In genomic region chr5:67366256-67366655, GRCh38 we compare ENCODE assay signal across 18 cellular contexts.
"Had no signal": no experiment of that assay in that cellular context is flagged by ENCODE, and none has a peak within 500 bp of the region (broad histone marks: within the 10 kb centered on the region; RNA-seq: fewer than 3 reads in every experiment).

No MANE protein-coding gene starts in this region.

- H3K27ac ChIP-seq: hepatocyte, parathyroid adenoma, prostate gland, right lobe of liver, tibial artery, upper lobe of left lung, uterus had no signal

- H3K4me3 ChIP-seq: hepatocyte, prostate gland, right lobe of liver, tibial artery, upper lobe of left lung, uterus had no signal

- H3K4me1 Mint-ChIP-seq: stimulated activated effector memory CD8-positive, alpha-beta T cell treated with anti-CD3 and anti-CD28 coated beads, Interleukin-12 subunit alpha, Interleukin-12 subunit beta, amount 100 ng/mL, for 72 hours had no signal

- H3K27me3 Mint-ChIP-seq: dendritic cell treated with granulocyte-macrophage colony-stimulating factor and Interleukin-4, amounts not matched to agents 40 ng/mL and 50 ng/mL, for 4 days; natural killer cell treated with Interleukin-12 subunit alpha and Interleukin-12 subunit beta and Interleukin-15 and Interleukin-18, amount 100 ng/mL, for 72 hours had no signal

- H3K27me3 ChIP-seq: hepatocyte, right lobe of liver, tibial artery, upper lobe of left lung, uterus had no signal

- H3K9me3 Mint-ChIP-seq: dendritic cell treated with granulocyte-macrophage colony-stimulating factor and Interleukin-4, amounts not matched to agents 40 ng/mL and 50 ng/mL, for 4 days; endodermal cell; natural killer cell treated with Interleukin-12 subunit alpha and Interleukin-12 subunit beta and Interleukin-15 and Interleukin-18, amount 100 ng/mL, for 72 hours; stimulated activated effector memory CD8-positive, alpha-beta T cell treated with anti-CD3 and anti-CD28 coated beads, Interleukin-12 subunit alpha, Interleukin-12 subunit beta, amount 100 ng/mL, for 72 hours had no signal

- H3K36me3 Mint-ChIP-seq: natural killer cell treated with Interleukin-12 subunit alpha and Interleukin-12 subunit beta and Interleukin-15 and Interleukin-18, amount 100 ng/mL, for 72 hours; stimulated activated effector memory CD8-positive, alpha-beta T cell treated with anti-CD3 and anti-CD28 coated beads, Interleukin-12 subunit alpha, Interleukin-12 subunit beta, amount 100 ng/mL, for 72 hours had no signal

- H3K4me3 Mint-ChIP-seq: dendritic cell treated with granulocyte-macrophage colony-stimulating factor and Interleukin-4, amounts not matched to agents 40 ng/mL and 50 ng/mL, for 4 days; endodermal cell; natural killer cell treated with Interleukin-12 subunit alpha and Interleukin-12 subunit beta and Interleukin-15 and Interleukin-18, amount 100 ng/mL, for 72 hours; stimulated activated effector memory CD8-positive, alpha-beta T cell treated with anti-CD3 and anti-CD28 coated beads, Interleukin-12 subunit alpha, Interleukin-12 subunit beta, amount 100 ng/mL, for 72 hours had no signal

- H3K9me3 ChIP-seq: prostate gland, right lobe of liver, tibial artery, upper lobe of left lung, uterus had no signal

- H3K27ac Mint-ChIP-seq: dendritic cell treated with granulocyte-macrophage colony-stimulating factor and Interleukin-4, amounts not matched to agents 40 ng/mL and 50 ng/mL, for 4 days; endodermal cell; natural killer cell treated with Interleukin-12 subunit alpha and Interleukin-12 subunit beta and Interleukin-15 and Interleukin-18, amount 100 ng/mL, for 72 hours; stimulated activated effector memory CD8-positive, alpha-beta T cell treated with anti-CD3 and anti-CD28 coated beads, Interleukin-12 subunit alpha, Interleukin-12 subunit beta, amount 100 ng/mL, for 72 hours had no signal

- DNase-seq: endodermal cell; erythroblast; foreskin melanocyte; head of caudate nucleus; left colon; right lobe of liver; stimulated activated CD4-positive, alpha-beta T cell treated with anti-CD3 and anti-CD28 coated beads, Interleukin-4, amount 100 ng/mL, for 1 hour; stimulated activated CD8-positive, alpha-beta memory T cell treated with anti-CD3 and anti-CD28 coated beads, Interleukin-4, amount 100 ng/mL, for 48 hours; stimulated activated naive CD8-positive, alpha-beta T cell treated with anti-CD3 and anti-CD28 coated beads, Interleukin-15, Interleukin-2, amounts not matched to agents 100 U/mL and 50 U/mL, for 24 hours; tibial artery; uterus had no signal

- ATAC-seq: left colon; natural killer cell treated with Interleukin-12 subunit alpha and Interleukin-12 subunit beta and Interleukin-15 and Interleukin-18, amount 100 ng/mL, for 72 hours; right lobe of liver; stimulated activated effector memory CD8-positive, alpha-beta T cell treated with anti-CD3 and anti-CD28 coated beads, Interleukin-12 subunit alpha, Interleukin-12 subunit beta, amount 100 ng/mL, for 72 hours; stimulated activated naive CD8-positive, alpha-beta T cell treated with anti-CD3 and anti-CD28 coated beads, Interleukin-15, Interleukin-2, amounts not matched to agents 100 U/mL and 50 U/mL, for 24 hours had no signal

- H3K4me1 ChIP-seq: prostate gland, tibial artery, upper lobe of left lung, uterus had no signal

- H3K36me3 ChIP-seq: prostate gland, right lobe of liver, tibial artery, upper lobe of left lung, uterus had no signal
